In genomic region chr13:24625870-24626419, GRCh38 we compare ENCODE assay signal across 12 cellular contexts. TPM values are rescaled to one million over a fixed set of nuclear protein-coding genes. Genes with fewer than 3 reads are reported as not detected.
DNase-seq lines count a peak whose midpoint lies in the region; ATAC-seq and TF ChIP-seq lines count a peak whose summit lies in the region.
"Had no signal": no experiment of that assay in that cellular context is flagged by ENCODE, and none has a peak within 500 bp of the region (broad histone marks: within the 10 kb centered on the region; RNA-seq: fewer than 3 reads in every experiment).

No MANE protein-coding gene starts in this region.

- 70 to 84% (median 75%) methylated on average over 7 of the region's 7 CpGs for WGBS in psoas muscle, 3 donors

- ATAC-seq in HG02678 (IDR thresholded peaks at IDR 0.05; ENCODE audit: unreplicated experiment) = peak; percentile 88
- ATAC-seq in HG03439 (IDR thresholded peaks at IDR 0.05; ENCODE audit: unreplicated experiment) = no peak
- no peak for ATAC-seq in psoas muscle

- intact Hi-C loops in psoas muscle (cut with DNase I) = no loop called here

- H3K9me3 Mint-ChIP-seq in activated CD4-positive, alpha-beta memory T cell treated with anti-CD3 and anti-CD28 coated beads, Interleukin-2, amount 10 ng/mL, durations not matched to agents 7 days and 5 days = peaks cover 9% of the 10 kb centered on the region
- no peaks in the 10 kb centered on the region for H3K9me3 Mint-ChIP-seq in osteocyte (ENCODE audit: unreplicated experiment)

- H3K27ac ChIP-seq in psoas muscle = no peak overlapping the region
- H3K27ac ChIP-seq: 22Rv1, breast epithelium had no signal

- peak overlapping the region; percentile 4 for H3K4me3 Mint-ChIP-seq in activated CD4-positive, alpha-beta memory T cell treated with anti-CD3 and anti-CD28 coated beads, Interleukin-2, amount 10 ng/mL, durations not matched to agents 7 days and 5 days
- H3K4me3 Mint-ChIP-seq in osteocyte (ENCODE audit: unreplicated experiment) = no peak overlapping the region

- H3K4me1 Mint-ChIP-seq in activated CD4-positive, alpha-beta memory T cell treated with anti-CD3 and anti-CD28 coated beads, Interleukin-2, amount 10 ng/mL, durations not matched to agents 7 days and 5 days = peaks cover 59% of the 10 kb centered on the region
- no peaks in the 10 kb centered on the region for H3K4me1 Mint-ChIP-seq in osteocyte (ENCODE audit: unreplicated experiment)

- H3K27ac Mint-ChIP-seq in activated CD4-positive, alpha-beta memory T cell treated with anti-CD3 and anti-CD28 coated beads, Interleukin-2, amount 10 ng/mL, durations not matched to agents 7 days and 5 days = peak overlapping the region; percentile 99
- H3K27ac Mint-ChIP-seq in osteocyte (ENCODE audit: unreplicated experiment) = no peak overlapping the region

- no peaks in the 10 kb centered on the region for H3K27me3 Mint-ChIP-seq in activated CD4-positive, alpha-beta memory T cell treated with anti-CD3 and anti-CD28 coated beads, Interleukin-2, amount 10 ng/mL, durations not matched to agents 7 days and 5 days
- H3K27me3 Mint-ChIP-seq in osteocyte (ENCODE audit: unreplicated experiment) = no peaks in the 10 kb centered on the region

- DNase-seq in NK-92 treated with Interleukin-12 subunit alpha and Interleukin-12 subunit beta, amount 100 ng/mL, for 24 hours (lab: John Stamatoyannopoulos, UW) = peak; percentile 44
- DNase-seq in NK-92 (lab: John Stamatoyannopoulos, UW; ENCODE audit: unreplicated experiment) (no peak), osteocyte (ENCODE audit: extremely low spot score, unreplicated experiment) (peak; percentile 15), OCI-M2 (lab: John Stamatoyannopoulos, UW; ENCODE audit: unreplicated experiment) (no peak), psoas muscle (no peak)
- peak; percentile 34 for DNase-seq in activated CD4-positive, alpha-beta memory T cell treated with anti-CD3 and anti-CD28 coated beads, Interleukin-2, amount 10 ng/mL, durations not matched to agents 7 days and 5 days
- DNase-seq: NCI-H2171 had no signal

- no peaks in the 10 kb centered on the region for H3K36me3 ChIP-seq in psoas muscle (ENCODE audit: insufficient read depth in 1 of 2, low read depth in 1 of 2)
- H3K36me3 ChIP-seq: breast epithelium had no signal

- CTCF ChIA-PET in activated CD4-positive, alpha-beta memory T cell treated with anti-CD3 and anti-CD28 coated beads, Interleukin-2, amount 10 ng/mL, durations not matched to agents 7 days and 5 days (lab: Charles Lee) = interaction anchor here (0.6 to 3.6 kb wide), 5 partner anchors 17 to 60 kb away, joined by 3 to 14 read pairs (median 4); no protein-coding TSS in a partner anchor

- H3K9me3 ChIP-seq in psoas muscle = no peaks in the 10 kb centered on the region
- H3K9me3 ChIP-seq: breast epithelium had no signal

- H3K4me1 ChIP-seq in psoas muscle = no peaks in the 10 kb centered on the region
- H3K4me1 ChIP-seq: breast epithelium had no signal

- TF ChIP-seq CTCF in osteocyte (IDR thresholded peaks at IDR 0.05) (no peak), psoas muscle (IDR thresholded peaks at IDR 0.05) (no peak)

- no peaks in the 10 kb centered on the region for H3K27me3 ChIP-seq in psoas muscle (ENCODE audit: insufficient read depth in 3 of 3, low read length in 2 of 3)
- H3K27me3 ChIP-seq: breast epithelium had no signal

- no peak overlapping the region for H3K4me3 ChIP-seq in psoas muscle
- H3K4me3 ChIP-seq: breast epithelium had no signal

- POLR2A ChIA-PET in activated CD4-positive, alpha-beta memory T cell treated with anti-CD3 and anti-CD28 coated beads, Interleukin-2, amount 10 ng/mL, durations not matched to agents 7 days and 5 days (lab: Charles Lee) = interaction anchor here (0.7 to 4.0 kb wide), 5 partner anchors 7 to 44 kb away, joined by 3 to 18 read pairs (median 5); no protein-coding TSS in a partner anchor

- peaks cover 14% of the 10 kb centered on the region for H3K36me3 Mint-ChIP-seq in activated CD4-positive, alpha-beta memory T cell treated with anti-CD3 and anti-CD28 coated beads, Interleukin-2, amount 10 ng/mL, durations not matched to agents 7 days and 5 days (ENCODE audit: low read depth)
- no peaks in the 10 kb centered on the region for H3K36me3 Mint-ChIP-seq in osteocyte (ENCODE audit: unreplicated experiment)

RNA-seq across cellular contexts. Expression of gene ATP12A, which starts 54.3 kb away (rescaled TPM):
- 1 to 10 TPM; 1.1 TPM for total RNA-seq in activated CD4-positive, alpha-beta memory T cell treated with anti-CD3 and anti-CD28 coated beads, Interleukin-2, amount 10 ng/mL, durations not matched to agents 7 days and 5 days
- total RNA-seq in osteocyte = not detected in 2 replicates
- not detected for total RNA-seq in psoas muscle
- not detected for polyA plus RNA-seq in psoas muscle
- total RNA-seq: breast epithelium, posterior vena cava had no signal

Comparison
In these comparisons a context has a peak if more than half of its experiments do, and no peak if none do; other contexts are left out.
1. DNase-seq: peak in NK-92 treated with Interleukin-12 subunit alpha and Interleukin-12 subunit beta, amount 100 ng/mL, for 24 hours (single experiment), activated CD4-positive, alpha-beta memory T cell treated with anti-CD3 and anti-CD28 coated beads, Interleukin-2, amount 10 ng/mL, durations not matched to agents 7 days and 5 days (single experiment) and osteocyte (single experiment); none in NK-92 (single experiment), OCI-M2 (single experiment) and psoas muscle (0 of 2).